8 cellular contexts compared by ENCODE assay signal in genomic region chr12:55965941-55966407, GRCh38. TPM values are rescaled to one million over a fixed set of nuclear protein-coding genes. Genes with fewer than 3 reads are reported as not detected.
DNase-seq lines count a peak whose midpoint lies in the region; ATAC-seq and TF ChIP-seq lines count a peak whose summit lies in the region.

Gene PMEL (minus strand): TSS chr12:55966042. CDS start chr12:55966011, 31 bp downstream.

- H3K36me3 ChIP-seq in SJCRH30 (peaks cover 9% of the 10 kb centered on the region; the same call in 1 of the 2 replicates), esophagus muscularis mucosa (peaks cover 0 to 26% (median 15%) of the 10 kb centered on the region in 4 donors), neural cell (ENCODE audit: insufficient read depth, low read length) (no peaks in the 10 kb centered on the region)

- no peak for TF ChIP-seq EP300 in esophagus muscularis mucosa (IDR thresholded peaks at IDR 0.05)
- TF ChIP-seq EP300 in neural cell (conservative IDR thresholded peaks at IDR 0.05; ENCODE audit: poor library complexity, severe bottlenecking): no peak

- H2AFZ ChIP-seq in neural cell (ENCODE audit: low read depth, low read length): peak within 1 kb of the TSS; percentile 57

- peak within 1 kb of the TSS; percentile 34 for H3K9ac ChIP-seq in neural cell (ENCODE audit: low read length)

- no peaks in the 10 kb centered on the region for H4K20me1 ChIP-seq in neural cell (ENCODE audit: insufficient read depth)

- 1% methylated on average over 4 of the region's 4 CpGs for WGBS in esophagus muscularis mucosa

- no peaks in the 10 kb centered on the region for H3K9me3 ChIP-seq in SJCRH30 (replicated peaks)
- no peaks in the 10 kb centered on the region for H3K9me3 ChIP-seq in esophagus muscularis mucosa
- no peaks in the 10 kb centered on the region for H3K9me3 ChIP-seq in neural cell (ENCODE audit: low read length)

- TF ChIP-seq CTCF in esophagus muscularis mucosa (IDR thresholded peaks at IDR 0.05) (no peak), neural cell (IDR thresholded peaks at IDR 0.05; ENCODE audit: poor library complexity, severe bottlenecking) (no peak)

- intact Hi-C loops in esophagus muscularis mucosa (cut with DNase I): loop anchor here (5.0 kb wide), 1 partner anchor 34 kb away; the partner anchor contains the start of gene DGKA

- H3K27me3 ChIP-seq in SJCRH30 (no peaks in the 10 kb centered on the region), esophagus muscularis mucosa (no peaks in the 10 kb centered on the region), neural cell (ENCODE audit: insufficient read depth, low read depth, low read length) (no peaks in the 10 kb centered on the region)

- H3K27ac ChIP-seq in SJCRH30 (peak within 1 kb of the TSS; percentile 73), esophagus muscularis mucosa (replicated peaks in 1 of 4) (peak within 1 kb of the TSS; percentile 87 to 91 (median 90)), neural cell (ENCODE audit: low read length) (no peak within 1 kb of the TSS)

- H3K4me3 ChIP-seq in SJCRH30 (peak within 1 kb of the TSS; percentile 91), esophagus muscularis mucosa (peak within 1 kb of the TSS; percentile 72 to 92 (median 84)), neural cell (ENCODE audit: low read length) (peak within 1 kb of the TSS; percentile 83)

- no peaks in the 10 kb centered on the region for H3K79me2 ChIP-seq in neural cell (replicated peaks; ENCODE audit: insufficient read depth, low read length)

- peaks cover 5% of the 10 kb centered on the region; the same call in 1 of the 2 replicates for H3K4me1 ChIP-seq in SJCRH30
- H3K4me1 ChIP-seq in esophagus muscularis mucosa: peaks cover 13 to 38% (median 31%) of the 10 kb centered on the region in 4 donors

- no peaks in the 10 kb centered on the region for H3K9me2 ChIP-seq in neural cell (ENCODE audit: insufficient read depth, low read length)

- ATAC-seq in GM21723 (IDR thresholded peaks at IDR 0.05; ENCODE audit: unreplicated experiment): peak; percentile 5
- ATAC-seq in HG02588 (IDR thresholded peaks at IDR 0.05; ENCODE audit: unreplicated experiment): no peak
- no peak for ATAC-seq in GM21423 (IDR thresholded peaks at IDR 0.05; ENCODE audit: unreplicated experiment)

- no peak for TF ChIP-seq RAD21 in neural cell (conservative IDR thresholded peaks at IDR 0.05)

- H3K4me2 ChIP-seq in neural cell (ENCODE audit: low read length): peak within 1 kb of the TSS; percentile 68

- no peak for TF ChIP-seq POLR2A in esophagus muscularis mucosa (IDR thresholded peaks at IDR 0.05; ENCODE audit: low read depth)

- no peaks in the 10 kb centered on the region for H3F3A ChIP-seq in neural cell (ENCODE audit: insufficient read depth, low read length, poor library complexity, severe bottlenecking)

- DNase-seq in SJCRH30 (peak in 1 of 2 experiments; percentile 40), esophagus muscularis mucosa (ENCODE audit: extremely low spot score) (no peak), NCI-H187 treated with DMSO at 0.1 percent for 48 hours (lab: John Stamatoyannopoulos, UW) (no peak), mesenteric fat pad (ENCODE audit: low spot score) (no peak)

TF ChIP-seq in neural cell, 6 proteins besides CTCF, POLR2A, EP300 and RAD21:
- no peak for TF ChIP-seq SMC3 (conservative IDR thresholded peaks at IDR 0.05; ENCODE audit: poor library complexity)

RNA-seq across cellular contexts. Expression of gene PMEL, which starts in this region (rescaled TPM):
- 1.2 and 1.3 TPM in 2 replicates for total RNA-seq in SJCRH30 (2014; rRNA removed; shearing (Covaris generic))
- 1 to 10 TPM in 1 of 4 donors, under 1 TPM in 1, not detected in 2; 0.66 to 2.2 TPM for total RNA-seq in esophagus muscularis mucosa
- polyA plus RNA-seq in neural cell: not detected in 2 replicates
- polyA minus RNA-seq in neural cell: not detected in 2 replicates
- 0.64 TPM for total RNA-seq in mesenteric fat pad
